ENCODE assay signal across 14 cellular contexts in genomic region chr20:33465536-33466302, GRCh38. TPM values are rescaled to one million over a fixed set of nuclear protein-coding genes. Genes with fewer than 3 reads are reported as not detected.
DNase-seq lines count a peak whose midpoint lies in the region; ATAC-seq lines count a peak whose summit lies in the region.
"Had no signal": no experiment of that assay in that cellular context is flagged by ENCODE, and none has a peak within 500 bp of the region (broad histone marks: within the 10 kb centered on the region; RNA-seq: fewer than 3 reads in every experiment).

No MANE protein-coding gene starts in this region.

- in situ Hi-C loops in G401 (cut with HindIII; ENCODE audit: low sequenced_read_pairs), result no loop called here

- DNase-seq in G401 (ENCODE audit: low spot score) (peak; percentile 8), NCI-H526 treated with DMSO at 0.1 percent for 48 hours (lab: John Stamatoyannopoulos, UW) (peak; percentile 22), foreskin melanocyte (peak; percentile 31), posterior cingulate gyrus (peak; percentile 72 to 97 (median 84)), ureter (ENCODE audit: low spot score) (no peak), NCI-H510A treated with DMSO at 0.1 percent for 48 hours (lab: John Stamatoyannopoulos, UW) (no peak), H4 (ENCODE audit: low spot score) (no peak)
- DNase-seq: activated CD8-positive, alpha-beta memory T cell treated with anti-CD3 and anti-CD28 coated beads, Interleukin-2, amount 50 U/mL, for 4 hours; effector CD8-positive, alpha-beta T cell; gastrocnemius medialis; NCI-H1105; stimulated activated CD4-positive, alpha-beta T cell treated with anti-CD3 and anti-CD28 coated beads, Interleukin-4, amount 100 ng/mL, for 24 hours; T-helper 9 cell had no signal

- ATAC-seq in GM18870 (IDR thresholded peaks at IDR 0.05; ENCODE audit: unreplicated experiment), result no peak
- ATAC-seq: gastrocnemius medialis had no signal

- intact Hi-C loops in posterior cingulate gyrus (cut with DNase I), result loop anchor here (1.0 kb wide), 1 partner anchor 24 kb away; no protein-coding TSS in a partner anchor

RNA-seq across cellular contexts. Expression of gene SNTA1, which starts 22.2 kb away (rescaled TPM):
- 38.0 and 42.6 TPM in 2 replicates for total RNA-seq in G401 (2014; rRNA removed; shearing (Covaris generic))
- 9.6 TPM for total RNA-seq in ureter
- 9.2 and 12.5 TPM in 2 replicates for total RNA-seq in H4 (2014; rRNA removed; shearing (Covaris generic))

RNA-seq across cellular contexts. Expression of gene CBFA2T2, which starts 24.2 kb away (rescaled TPM):
- 7.8 and 22.3 TPM in 2 replicates for total RNA-seq in G401 (2014; rRNA removed; shearing (Covaris generic))
- 20.7 TPM for total RNA-seq in ureter
- 3.6 and 4.7 TPM in 2 replicates for total RNA-seq in H4 (2014; rRNA removed; shearing (Covaris generic))

Comparison
In these comparisons a context has a peak if more than half of its experiments do, and no peak if none do; other contexts are left out.
1. DNase-seq: peak in G401 (single experiment), NCI-H526 treated with DMSO at 0.1 percent for 48 hours (single experiment), foreskin melanocyte (single experiment) and posterior cingulate gyrus (10 of 10); none in ureter (single experiment), NCI-H510A treated with DMSO at 0.1 percent for 48 hours (single experiment) and H4 (single experiment).